8 cellular contexts compared by ENCODE assay signal in the genomic region with DNA sequence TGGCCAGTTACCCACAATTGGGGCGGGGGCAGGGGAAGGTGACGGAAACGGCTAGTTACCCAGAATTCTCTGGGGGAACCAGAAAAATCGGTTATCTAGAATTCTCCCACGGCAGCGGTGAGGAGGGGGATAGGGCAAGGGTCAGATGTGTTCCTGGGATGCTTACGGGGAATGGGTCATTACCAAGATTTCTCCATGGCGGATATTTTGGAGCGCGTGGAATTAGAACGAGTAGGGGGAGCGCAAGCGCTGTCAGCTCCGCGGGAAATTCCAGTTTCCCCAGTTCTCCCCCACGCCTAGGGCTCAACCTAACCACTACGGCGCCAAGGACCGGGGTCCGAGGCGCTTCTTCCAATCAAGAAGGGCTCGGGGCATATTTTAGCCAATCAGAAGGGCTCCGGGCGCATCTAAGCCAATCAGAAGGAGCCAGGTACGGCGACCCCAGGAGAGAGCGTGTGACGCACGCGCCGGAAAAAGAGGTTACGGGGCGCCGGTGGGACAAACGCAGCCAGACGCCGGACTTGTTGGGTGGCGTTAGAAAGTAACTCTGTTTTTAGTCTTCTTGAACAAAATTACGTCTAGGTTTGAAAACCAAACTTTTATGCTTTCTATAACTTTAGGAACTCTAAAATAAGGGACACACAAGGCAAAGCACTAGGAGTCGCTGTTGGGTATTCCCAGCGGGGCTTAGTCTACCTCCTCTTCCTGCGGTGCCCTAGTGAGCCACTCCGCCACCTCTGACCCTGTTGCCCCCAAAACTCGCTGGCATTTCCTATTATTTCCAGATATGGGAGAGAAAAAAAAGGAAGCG. TPM values are rescaled to one million over a fixed set of nuclear protein-coding genes. Genes with fewer than 3 reads are reported as not detected.
A peak's percentile ranks its signal among the peaks of the same experiment; 100 is the strongest.
DNase-seq lines count a peak whose midpoint lies in the region; ATAC-seq and TF ChIP-seq lines count a peak whose summit lies in the region.

A gene with protein sequence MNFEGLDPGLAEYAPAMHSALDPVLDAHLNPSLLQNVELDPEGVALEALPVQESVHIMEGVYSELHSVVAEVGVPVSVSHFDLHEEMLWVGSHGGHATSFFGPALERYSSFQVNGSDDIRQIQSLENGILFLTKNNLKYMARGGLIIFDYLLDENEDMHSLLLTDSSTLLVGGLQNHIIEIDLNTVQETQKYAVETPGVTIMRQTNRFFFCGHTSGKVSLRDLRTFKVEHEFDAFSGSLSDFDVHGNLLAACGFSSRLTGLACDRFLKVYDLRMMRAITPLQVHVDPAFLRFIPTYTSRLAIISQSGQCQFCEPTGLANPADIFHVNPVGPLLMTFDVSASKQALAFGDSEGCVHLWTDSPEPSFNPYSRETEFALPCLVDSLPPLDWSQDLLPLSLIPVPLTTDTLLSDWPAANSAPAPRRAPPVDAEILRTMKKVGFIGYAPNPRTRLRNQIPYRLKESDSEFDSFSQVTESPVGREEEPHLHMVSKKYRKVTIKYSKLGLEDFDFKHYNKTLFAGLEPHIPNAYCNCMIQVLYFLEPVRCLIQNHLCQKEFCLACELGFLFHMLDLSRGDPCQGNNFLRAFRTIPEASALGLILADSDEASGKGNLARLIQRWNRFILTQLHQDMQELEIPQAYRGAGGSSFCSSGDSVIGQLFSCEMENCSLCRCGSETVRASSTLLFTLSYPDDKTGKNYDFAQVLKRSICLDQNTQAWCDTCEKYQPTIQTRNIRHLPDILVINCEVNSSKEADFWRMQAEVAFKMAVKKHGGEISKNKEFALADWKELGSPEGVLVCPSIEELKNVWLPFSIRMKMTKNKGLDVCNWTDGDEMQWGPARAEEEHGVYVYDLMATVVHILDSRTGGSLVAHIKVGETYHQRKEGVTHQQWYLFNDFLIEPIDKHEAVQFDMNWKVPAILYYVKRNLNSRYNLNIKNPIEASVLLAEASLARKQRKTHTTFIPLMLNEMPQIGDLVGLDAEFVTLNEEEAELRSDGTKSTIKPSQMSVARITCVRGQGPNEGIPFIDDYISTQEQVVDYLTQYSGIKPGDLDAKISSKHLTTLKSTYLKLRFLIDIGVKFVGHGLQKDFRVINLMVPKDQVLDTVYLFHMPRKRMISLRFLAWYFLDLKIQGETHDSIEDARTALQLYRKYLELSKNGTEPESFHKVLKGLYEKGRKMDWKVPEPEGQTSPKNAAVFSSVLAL (minus strand): TSS at position 322 of the 811 bp plus-strand sequence. CDS start 906 bp downstream, outside the sequence.

- H3K4me1 Mint-ChIP-seq in WTC11 = peaks cover 38% of the 10 kb centered on the region

- intact Hi-C loops in spleen (cut with DNase I; ENCODE audit: low total_unique reads) = loop anchor here (10.0 kb wide), 1 partner anchor 131 kb away; a partner anchor contains a TSS

- H3K27ac ChIP-seq in spleen = peak within 1 kb of the TSS; percentile 90 to 98 (median 96)

- WGBS in spleen, 5 donors = 0 to 1% (median 0%) methylated on average over 30 to 45 of the region's 45 CpGs

- ATAC-seq in HG03196 (IDR thresholded peaks at IDR 0.05; ENCODE audit: unreplicated experiment) = peak; percentile 92
- ATAC-seq in WTC11 = peak; percentile 94

- POLR2A ChIA-PET in WTC11 (lab: Charles Lee) = interaction anchor here (0.6 to 1.7 kb wide), 5 partner anchors 18 to 210 kb away, joined by 3 to 9 read pairs (median 4); a partner anchor contains a TSS

- CTCF ChIA-PET in WTC11 (lab: Charles Lee) = interaction anchor here (0.6 to 2.2 kb wide), 10 partner anchors 13 to 144 kb away, joined by 3 to 9 read pairs (median 3); a partner anchor contains a TSS

- H3K27me3 ChIP-seq in spleen (replicated peaks in 1 of 7) = no peaks in the 10 kb centered on the region

- peak within 1 kb of the TSS; percentile 72 for H3K4me3 ChIP-seq in AG09309 (ENCODE audit: control insufficient read depth, low read depth, low read length)
- H3K4me3 ChIP-seq in cardiac fibroblast (replicated peaks in 1 of 2; ENCODE audit: low read depth in 2 of 2, low read length in 2 of 2) = peak within 1 kb of the TSS; percentile 54 to 63
- peak within 1 kb of the TSS; percentile 49 to 75 (median 59) for H3K4me3 ChIP-seq in spleen

- TF ChIP-seq POLR2A in GM18951 (IDR thresholded peaks at IDR 0.05; ENCODE audit: extremely low read depth, insufficient read depth, insufficient read length) (peak; percentile 89), spleen (IDR thresholded peaks at IDR 0.05) (peak; percentile 18 to 33 (median 33))

- H3K27ac Mint-ChIP-seq in WTC11 = peak within 1 kb of the TSS; percentile 98

- peaks cover 10 to 45% (median 32%) of the 10 kb centered on the region in 6 donors for H3K4me1 ChIP-seq in spleen

- TF ChIP-seq CTCF in AG09309 (IDR thresholded peaks at IDR 0.05; ENCODE audit: control insufficient read depth, insufficient read depth, low read depth, low read length, missing control alignments) (peak; percentile 74), WTC11 (IDR thresholded peaks at IDR 0.05) (0 out of 2 replicates have a peak, but pooled peaks have one; percentile 24), cardiac fibroblast (IDR thresholded peaks at IDR 0.05; ENCODE audit: low read depth, low read length) (peak; percentile 73), spleen (IDR thresholded peaks at IDR 0.05 in 8 of 11, conservative IDR thresholded peaks at IDR 0.05 in 3 of 11) (peak in 10 of 11 experiments; percentile 29 to 67 (median 54))

- no peaks in the 10 kb centered on the region for H3K27me3 Mint-ChIP-seq in WTC11 (ENCODE audit: low read depth)

- H3K4me3 Mint-ChIP-seq in WTC11 = peak within 1 kb of the TSS; percentile 87

- no peaks in the 10 kb centered on the region for H3K9me3 ChIP-seq in spleen

- no peaks in the 10 kb centered on the region for H3K9me3 Mint-ChIP-seq in WTC11

- peaks cover 0 to under 1% (median 0%) of the 10 kb centered on the region in 6 donors for H3K36me3 ChIP-seq in spleen

- DNase-seq in AG09309 (ENCODE audit: low read depth) = peak; percentile 83
- DNase-seq in NCI-H226 = peak; percentile 100
- peak; percentile 90 for DNase-seq in WTC11 (ENCODE audit: low spot score)
- peak; percentile 99 for DNase-seq in cardiac fibroblast (ENCODE audit: low read depth in 2 of 2)
- DNase-seq in inferior parietal cortex (ENCODE audit: extremely low spot score) = peak; percentile 98
- peak; percentile 95 for DNase-seq in spleen

- in situ Hi-C loops in GM18951 (cut with MboI; ENCODE audit: low sequenced_read_pairs, unreplicated experiment) = no loop called here

- no peaks in the 10 kb centered on the region for H3K36me3 Mint-ChIP-seq in WTC11

TF ChIP-seq in WTC11, 78 proteins besides CTCF, POLR2A, EP300 and RAD21 (continues in another document):
- TF ChIP-seq ELF4 (CRISPR knock-in tag; IDR thresholded peaks at IDR 0.05; ENCODE audit: low read depth) = no peak
- TF ChIP-seq, protein P1, sequence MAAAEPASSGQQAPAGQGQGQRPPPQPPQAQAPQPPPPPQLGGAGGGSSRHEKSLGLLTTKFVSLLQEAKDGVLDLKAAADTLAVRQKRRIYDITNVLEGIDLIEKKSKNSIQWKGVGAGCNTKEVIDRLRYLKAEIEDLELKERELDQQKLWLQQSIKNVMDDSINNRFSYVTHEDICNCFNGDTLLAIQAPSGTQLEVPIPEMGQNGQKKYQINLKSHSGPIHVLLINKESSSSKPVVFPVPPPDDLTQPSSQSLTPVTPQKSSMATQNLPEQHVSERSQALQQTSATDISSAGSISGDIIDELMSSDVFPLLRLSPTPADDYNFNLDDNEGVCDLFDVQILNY (CRISPR knock-in tag; IDR thresholded peaks at IDR 0.05) = 0 out of 2 replicates have a peak, but pooled peaks have one; percentile 44
- TF ChIP-seq, protein P2, sequence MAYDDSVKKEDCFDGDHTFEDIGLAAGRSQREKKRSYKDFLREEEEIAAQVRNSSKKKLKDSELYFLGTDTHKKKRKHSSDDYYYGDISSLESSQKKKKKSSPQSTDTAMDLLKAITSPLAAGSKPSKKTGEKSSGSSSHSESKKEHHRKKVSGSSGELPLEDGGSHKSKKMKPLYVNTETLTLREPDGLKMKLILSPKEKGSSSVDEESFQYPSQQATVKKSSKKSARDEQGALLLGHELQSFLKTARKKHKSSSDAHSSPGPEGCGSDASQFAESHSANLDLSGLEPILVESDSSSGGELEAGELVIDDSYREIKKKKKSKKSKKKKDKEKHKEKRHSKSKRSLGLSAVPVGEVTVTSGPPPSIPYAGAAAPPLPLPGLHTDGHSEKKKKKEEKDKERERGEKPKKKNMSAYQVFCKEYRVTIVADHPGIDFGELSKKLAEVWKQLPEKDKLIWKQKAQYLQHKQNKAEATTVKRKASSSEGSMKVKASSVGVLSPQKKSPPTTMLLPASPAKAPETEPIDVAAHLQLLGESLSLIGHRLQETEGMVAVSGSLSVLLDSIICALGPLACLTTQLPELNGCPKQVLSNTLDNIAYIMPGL (CRISPR knock-in tag; IDR thresholded peaks at IDR 0.05) = no peak
- no peak for TF ChIP-seq SOX15 (CRISPR knock-in tag; IDR thresholded peaks at IDR 0.05)
- TF ChIP-seq MYBL2 (CRISPR knock-in tag; IDR thresholded peaks at IDR 0.05) = peak; percentile 52; the same call in 1 of the 2 replicates
- TF ChIP-seq NFYB (CRISPR knock-in tag; conservative IDR thresholded peaks at IDR 0.05; ENCODE audit: low read depth) = peak; percentile 86
- TF ChIP-seq, protein P3, sequence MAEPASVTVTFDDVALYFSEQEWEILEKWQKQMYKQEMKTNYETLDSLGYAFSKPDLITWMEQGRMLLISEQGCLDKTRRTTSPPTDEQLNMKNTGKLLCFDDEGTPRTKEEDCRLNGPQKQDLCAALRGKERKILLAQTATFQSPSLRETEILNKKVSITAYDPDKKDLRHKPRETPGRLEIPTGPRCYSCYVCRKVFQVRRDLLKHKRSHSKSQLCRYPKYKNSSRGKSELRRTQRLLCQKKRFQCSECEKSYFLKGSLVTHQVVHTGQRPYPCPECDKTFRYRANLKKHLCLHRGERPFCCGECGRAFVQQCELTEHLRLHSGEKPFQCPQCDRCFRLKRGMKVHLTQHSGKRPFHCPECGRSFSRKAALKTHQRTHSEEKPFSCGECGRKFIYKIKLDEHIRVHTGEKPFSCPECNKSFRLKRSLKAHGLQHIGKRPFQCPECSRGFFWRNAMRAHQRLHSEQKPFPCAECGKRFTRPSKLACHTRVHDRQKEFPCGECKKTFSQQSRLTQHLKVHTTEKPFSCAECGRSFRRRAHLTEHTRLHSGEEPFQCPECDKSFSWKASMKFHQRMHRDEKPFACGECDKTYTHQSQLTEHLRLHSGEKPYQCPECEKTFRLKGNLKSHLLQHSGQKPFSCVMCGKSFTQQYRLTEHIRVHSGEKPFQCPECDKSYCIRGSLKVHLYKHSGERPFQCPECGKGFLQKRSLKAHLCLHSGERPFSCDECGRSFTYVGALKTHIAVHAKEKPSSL (CRISPR knock-in tag; conservative IDR thresholded peaks at IDR 0.05) = no peak
- TF ChIP-seq ZNF263 (CRISPR knock-in tag; IDR thresholded peaks at IDR 0.05; ENCODE audit: low read depth) = no peak
- no peak for TF ChIP-seq FOXP1 (CRISPR knock-in tag; IDR thresholded peaks at IDR 0.05; ENCODE audit: borderline replicate concordance)
- 0 out of 2 replicates have a peak, but pooled peaks have one; percentile 12 for TF ChIP-seq ETV6 (CRISPR knock-in tag; IDR thresholded peaks at IDR 0.05)
- peak; percentile 83 for TF ChIP-seq CREM (CRISPR knock-in tag; IDR thresholded peaks at IDR 0.05)

RNA-seq across cellular contexts. Expression of the gene that starts here (rescaled TPM):
- total RNA-seq in WTC11 (2021) = 46.7 to 58.0 TPM (median 57.5 TPM) in 3 replicates
- total RNA-seq in spleen = 100 to 1,000 TPM in 4 of 7 donors, 10 to 100 TPM in 3; 47.4 to 132 (median 100) TPM
- 10 to 100 TPM; 34.8 to 56.5 (median 54.4) TPM for polyA plus RNA-seq in spleen

Comparison
In these comparisons a context has a peak if more than half of its experiments do, and no peak if none do; other contexts are left out.
1. Peak in every context shown above with its lines: DNase-seq, ATAC-seq, H3K4me3 ChIP-seq and H3K27ac ChIP-seq.
2. CTCF ChIP-seq: peak in every context shown above with its lines; median percentile 74 in AG09309; 73 in cardiac fibroblast; 54 in spleen; 24 in WTC11.